20 cellular contexts compared by ENCODE assay signal in genomic region chr1:156647351-156647750, GRCh38. TPM values are rescaled to one million over a fixed set of nuclear protein-coding genes. Genes with fewer than 3 reads are reported as not detected.
DNase-seq lines count a peak whose midpoint lies in the region; ATAC-seq, FAIRE-seq and TF ChIP-seq lines count a peak whose summit lies in the region.
"Had no signal": no experiment of that assay in that cellular context is flagged by ENCODE, and none has a peak within 500 bp of the region (broad histone marks: within the 10 kb centered on the region; RNA-seq: fewer than 3 reads in every experiment).

No MANE protein-coding gene starts in this region.

- DNase-seq in Right ventricle myocardium inferior (ENCODE audit: missing footprints) (peak; percentile 53), right cardiac atrium (no peak), kidney (peak; percentile 36), globus pallidus (ENCODE audit: low spot score) (no peak)
- DNase-seq: 8988T; CD4-positive, alpha-beta memory T cell; DMS153; DMS79; GDM1; GOT3; H9 had no signal

- ATAC-seq in Right ventricle myocardium inferior (no peak), right cardiac atrium (no peak)

- no peaks in the 10 kb centered on the region for H3K9me3 ChIP-seq in right cardiac atrium (ENCODE audit: control insufficient read depth, low read length)
- no peaks in the 10 kb centered on the region for H3K9me3 ChIP-seq in kidney (ENCODE audit: control insufficient read depth in 1 of 2, low read length in 2 of 2)
- H3K9me3 ChIP-seq: BLaER1 had no signal

- TF ChIP-seq CTCF in kidney (IDR thresholded peaks at IDR 0.05; ENCODE audit: borderline replicate concordance, extremely low read depth, insufficient read depth), result no peak

- no peak for FAIRE-seq in kidney (lab: Jason Lieb, UNC)
- FAIRE-seq: GM12892, GM18507, HTR-8/SVneo had no signal

- no peak overlapping the region for H3K4me3 ChIP-seq in right cardiac atrium (ENCODE audit: low read length)
- no peak overlapping the region for H3K4me3 ChIP-seq in kidney (ENCODE audit: low read length in 2 of 2)
- H3K4me3 ChIP-seq: BLaER1 had no signal

- H3K4me1 ChIP-seq in right cardiac atrium (ENCODE audit: control insufficient read depth, insufficient read depth, low read length) (no peaks in the 10 kb centered on the region), kidney (ENCODE audit: control insufficient read depth in 1 of 2, insufficient read depth in 1 of 2, low read depth in 1 of 2, low read length in 2 of 2) (peaks cover 0 to under 1% of the 10 kb centered on the region in 2 donors)

- H3K27ac ChIP-seq in right cardiac atrium (ENCODE audit: low read length) (no peak overlapping the region), kidney (ENCODE audit: low read depth in 2 of 2, low read length in 2 of 2) (no peak overlapping the region)
- H3K27ac ChIP-seq: BLaER1 had no signal

- intact Hi-C loops in Right ventricle myocardium inferior (cut with DNase I) (no loop called here), right cardiac atrium (cut with DNase I) (no loop called here), kidney (cut with DNase I) (no loop called here)

- no peaks in the 10 kb centered on the region for H3K27me3 ChIP-seq in right cardiac atrium (ENCODE audit: control insufficient read depth, insufficient read depth)

- H3K9ac ChIP-seq in kidney (ENCODE audit: low read length in 2 of 2), result no peak overlapping the region
- H3K9ac ChIP-seq: BLaER1 had no signal

- 77% methylated on average over 10 of the region's 10 CpGs for WGBS in right cardiac atrium

- no peaks in the 10 kb centered on the region for H3K36me3 ChIP-seq in kidney (ENCODE audit: control insufficient read depth in 1 of 2, insufficient read depth in 2 of 2, low read length in 2 of 2)
- H3K36me3 ChIP-seq: BLaER1 had no signal

RNA-seq across cellular contexts. Expression of gene BCAN, which starts 5.4 kb away (rescaled TPM):
- total RNA-seq in Right ventricle myocardium inferior (0.35 TPM), right cardiac atrium (under 1 TPM in 2 of 4 donors, not detected in 2; 0.23 to 0.29 TPM), kidney (0.19 TPM)
- polyA plus RNA-seq in right cardiac atrium (0.20 TPM), kidney (ENCODE audit: insufficient read depth, low read depth, low replicate concordance) (0.45 TPM)
- total RNA-seq: A673; CD4-positive, alpha-beta memory T cell; Daoy had no signal
- polyA plus RNA-seq: AG04450; CD14-positive monocyte; CD4-positive, alpha-beta memory T cell; IgD-negative memory B cell had no signal

RNA-seq across cellular contexts. Expression of gene HAPLN2, which starts 28.1 kb away (rescaled TPM):
- 1.4 TPM for total RNA-seq in Right ventricle myocardium inferior
- total RNA-seq in right cardiac atrium, result 1 to 10 TPM in 2 of 4 donors, under 1 TPM in 2; 0.53 to 1.2 (median 1.1) TPM
- polyA plus RNA-seq in right cardiac atrium, result 2.0 TPM
- total RNA-seq in kidney, result 1.9 TPM
- polyA plus RNA-seq in kidney (ENCODE audit: insufficient read depth, low read depth, low replicate concordance), result 0.30 TPM
- total RNA-seq: A673; CD4-positive, alpha-beta memory T cell had no signal
- polyA plus RNA-seq: AG04450; CD14-positive monocyte; CD4-positive, alpha-beta memory T cell; IgD-negative memory B cell had no signal

RNA-seq across cellular contexts. Expression of gene NES, which starts 29.9 kb away (rescaled TPM):
- total RNA-seq in Right ventricle myocardium inferior, result 131 TPM
- total RNA-seq in right cardiac atrium, result 100 to 1,000 TPM; 146 to 282 (median 170) TPM
- polyA plus RNA-seq in right cardiac atrium, result 257 TPM
- 50.7 TPM for total RNA-seq in kidney
- polyA plus RNA-seq in kidney (ENCODE audit: insufficient read depth, low read depth, low replicate concordance), result 44.3 TPM
- total RNA-seq: CD4-positive, alpha-beta memory T cell had no signal
- polyA plus RNA-seq: CD14-positive monocyte; CD4-positive, alpha-beta memory T cell; IgD-negative memory B cell had no signal

RNA-seq across cellular contexts. Expression of gene GPATCH4, which starts 46.1 kb away (rescaled TPM):
- total RNA-seq in Right ventricle myocardium inferior (14.6 TPM), right cardiac atrium (10 to 100 TPM; 13.4 to 21.6 (median 14.5) TPM), kidney (24.0 TPM)
- polyA plus RNA-seq in right cardiac atrium (14.7 TPM), kidney (ENCODE audit: insufficient read depth, low read depth, low replicate concordance) (26.2 TPM)

RNA-seq across cellular contexts. Expression of gene NAXE, which starts 55.8 kb away (rescaled TPM):
- total RNA-seq in Right ventricle myocardium inferior, result 116 TPM
- total RNA-seq in right cardiac atrium, result 100 to 1,000 TPM in 1 of 4 donors, 10 to 100 TPM in 3; 95.0 to 111 (median 98.9) TPM
- 131 TPM for polyA plus RNA-seq in right cardiac atrium
- 78.0 TPM for total RNA-seq in kidney
- polyA plus RNA-seq in kidney (ENCODE audit: insufficient read depth, low read depth, low replicate concordance), result 221 TPM

Comparison
In these comparisons a context has a peak if more than half of its experiments do, and no peak if none do; other contexts are left out.
1. DNase-seq: peak in Right ventricle myocardium inferior (single experiment) and kidney (single experiment); none in right cardiac atrium (0 of 3) and globus pallidus (single experiment).